Comparison of ENCODE assay signal across 21 cellular contexts in genomic region chr5:88235346-88235745, GRCh38.
"Had no signal": no experiment of that assay in that cellular context is flagged by ENCODE, and none has a peak within 500 bp of the region (broad histone marks: within the 10 kb centered on the region; RNA-seq: fewer than 3 reads in every experiment).

No MANE protein-coding gene starts in this region.

- H3K4me3 ChIP-seq: esophagus muscularis mucosa, gastrocnemius medialis, heart right ventricle, lung, right atrium auricular region, stomach, thoracic aorta, transverse colon had no signal

- DNase-seq: effector memory CD4-positive, alpha-beta T cell; gastrocnemius medialis; heart right ventricle; kidney; left cardiac atrium; left ventricle myocardium superior; mesenchymal stem cell; naive thymus-derived CD4-positive, alpha-beta T cell; nephron progenitor cell; small intestine; stimulated activated CD4-positive, alpha-beta T cell treated with anti-CD3 and anti-CD28 coated beads, Interleukin-12 subunit alpha, Interleukin-12 subunit beta, amount 100 ng/mL, for 4 hours; stimulated activated naive CD4-positive, alpha-beta T cell; stomach; substantia nigra; transverse colon had no signal

- H3K27ac ChIP-seq: epithelial cell of prostate, esophagus muscularis mucosa, gastrocnemius medialis, heart right ventricle, neutrophil, right atrium auricular region, stomach, thoracic aorta, transverse colon had no signal

- ATAC-seq: gastrocnemius medialis; heart right ventricle; left cardiac atrium; left ventricle myocardium superior; naive thymus-derived CD4-positive, alpha-beta T cell had no signal

- H3K36me3 ChIP-seq: gastrocnemius medialis, neutrophil, thoracic aorta had no signal

- FAIRE-seq: small intestine had no signal

- H3K27ac Mint-ChIP-seq: naive thymus-derived CD4-positive, alpha-beta T cell; nephron progenitor cell had no signal

- H3K9me3 Mint-ChIP-seq: naive thymus-derived CD4-positive, alpha-beta T cell had no signal

- H3K4me1 ChIP-seq: esophagus muscularis mucosa, gastrocnemius medialis, heart right ventricle, right atrium auricular region, stomach had no signal

- H3K27me3 ChIP-seq: esophagus muscularis mucosa, gastrocnemius medialis, heart right ventricle, neutrophil, right atrium auricular region, stomach, transverse colon had no signal

- H3K9me3 ChIP-seq: esophagus muscularis mucosa, gastrocnemius medialis, neutrophil, right atrium auricular region, stomach, thoracic aorta, transverse colon had no signal

- H3K4me3 Mint-ChIP-seq: naive thymus-derived CD4-positive, alpha-beta T cell; nephron progenitor cell had no signal

- H3K27me3 Mint-ChIP-seq: naive thymus-derived CD4-positive, alpha-beta T cell had no signal
